ENCODE assay signal across 15 cellular contexts in the genomic region with DNA sequence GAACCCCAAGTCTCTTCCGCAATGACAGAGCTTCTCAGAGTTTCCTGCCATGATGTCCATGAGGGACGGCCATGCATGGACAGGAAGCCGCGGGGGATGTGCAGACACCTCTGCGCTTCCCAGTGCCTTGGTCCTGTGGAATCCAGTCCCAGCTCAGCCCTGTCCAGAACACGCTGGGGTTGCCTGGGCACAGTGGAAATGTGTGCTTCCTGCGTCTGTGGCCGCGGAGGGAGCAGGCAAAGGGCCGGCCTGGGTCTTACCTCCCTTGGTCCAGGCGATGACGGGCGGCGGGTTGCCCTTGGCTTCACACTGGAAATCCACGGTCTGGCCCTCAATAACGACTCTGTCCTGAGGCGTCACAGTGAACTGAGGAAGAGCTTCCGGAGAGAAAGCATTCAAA.
A peak's percentile ranks its signal among the peaks of the same experiment; 100 is the strongest.
DNase-seq lines count a peak whose midpoint lies in the region; ATAC-seq and TF ChIP-seq lines count a peak whose summit lies in the region.
"Had no signal": no experiment of that assay in that cellular context is flagged by ENCODE, and none has a peak within 500 bp of the region (broad histone marks: within the 10 kb centered on the region; RNA-seq: fewer than 3 reads in every experiment).

No MANE protein-coding gene starts in this region.

- H3K4me1 Mint-ChIP-seq in endothelial cell (ENCODE audit: unreplicated experiment), result peaks cover 30% of the 10 kb centered on the region
- H3K4me1 Mint-ChIP-seq in neural crest cell, result peaks cover 23% of the 10 kb centered on the region
- no peaks in the 10 kb centered on the region for H3K4me1 Mint-ChIP-seq in type B pancreatic cell (ENCODE audit: unreplicated experiment)
- no peaks in the 10 kb centered on the region for H3K4me1 Mint-ChIP-seq in activated CD4-positive, alpha-beta T cell treated with anti-CD3 and anti-CD28 coated beads, Interleukin-2, amount 10 ng/mL, durations not matched to agents 24 days and 14 days
- H3K4me1 Mint-ChIP-seq: CD4-positive, alpha-beta memory T cell had no signal

- H3K36me3 Mint-ChIP-seq in endothelial cell (ENCODE audit: low read depth, unreplicated experiment) (peaks cover 72% of the 10 kb centered on the region), neural crest cell (ENCODE audit: low read depth) (peaks cover 40% of the 10 kb centered on the region), type B pancreatic cell (peaks cover 26% of the 10 kb centered on the region)
- no peaks in the 10 kb centered on the region for H3K36me3 Mint-ChIP-seq in activated CD4-positive, alpha-beta T cell treated with anti-CD3 and anti-CD28 coated beads, Interleukin-2, amount 10 ng/mL, durations not matched to agents 24 days and 14 days (ENCODE audit: low read depth)
- H3K36me3 Mint-ChIP-seq: CD4-positive, alpha-beta memory T cell had no signal

- H3K4me1 ChIP-seq in left ventricle myocardium inferior, result no peaks in the 10 kb centered on the region

- DNase-seq in Right ventricle myocardium inferior (ENCODE audit: missing footprints) (peak; percentile 40), left ventricle myocardium inferior (no peak), endothelial cell (ENCODE audit: low spot score) (no peak), neural crest cell (ENCODE audit: low read depth, low spot score) (no peak), type B pancreatic cell (ENCODE audit: extremely low spot score, unreplicated experiment) (peak; percentile 58), NCI-H82 (lab: John Stamatoyannopoulos, UW) (no peak), DMS53 (lab: John Stamatoyannopoulos, UW) (no peak)
- no peak for DNase-seq in activated CD4-positive, alpha-beta T cell treated with anti-CD3 and anti-CD28 coated beads, Interleukin-2, amount 10 ng/mL, durations not matched to agents 24 days and 14 days
- DNase-seq: Calu3; CD4-positive, alpha-beta memory T cell; NCI-H1105; NCI-H1694 treated with DMSO at 0.1 percent for 48 hours; NCI-H526 treated with DMSO at 0.1 percent for 48 hours; PC-3 had no signal

- H3K9me3 Mint-ChIP-seq in endothelial cell (ENCODE audit: unreplicated experiment) (no peaks in the 10 kb centered on the region), neural crest cell (no peaks in the 10 kb centered on the region), type B pancreatic cell (no peaks in the 10 kb centered on the region)
- H3K9me3 Mint-ChIP-seq in activated CD4-positive, alpha-beta T cell treated with anti-CD3 and anti-CD28 coated beads, Interleukin-2, amount 10 ng/mL, durations not matched to agents 24 days and 14 days, result no peaks in the 10 kb centered on the region

- peaks cover 78% of the 10 kb centered on the region for H3K36me3 ChIP-seq in left ventricle myocardium inferior

- H3K27ac Mint-ChIP-seq in endothelial cell (ENCODE audit: unreplicated experiment) (peak overlapping the region; percentile 68), neural crest cell (ENCODE audit: unreplicated experiment) (peak overlapping the region; percentile 79), type B pancreatic cell (no peak overlapping the region)
- H3K27ac Mint-ChIP-seq in activated CD4-positive, alpha-beta T cell treated with anti-CD3 and anti-CD28 coated beads, Interleukin-2, amount 10 ng/mL, durations not matched to agents 24 days and 14 days, result no peak overlapping the region
- H3K27ac Mint-ChIP-seq: CD4-positive, alpha-beta memory T cell had no signal

- H3K27ac ChIP-seq in left ventricle myocardium inferior (replicated peaks), result no peak overlapping the region

- TF ChIP-seq CTCF in left ventricle myocardium inferior (IDR thresholded peaks at IDR 0.05; ENCODE audit: borderline replicate concordance) (no peak), endothelial cell (IDR thresholded peaks at IDR 0.05; ENCODE audit: unreplicated experiment) (no peak), neural crest cell (conservative IDR thresholded peaks at IDR 0.05) (no peak), type B pancreatic cell (conservative IDR thresholded peaks at IDR 0.05) (no peak)

- peaks cover 12% of the 10 kb centered on the region for H3K27me3 ChIP-seq in left ventricle myocardium inferior (ENCODE audit: low read depth)

- H3K27me3 Mint-ChIP-seq in endothelial cell (ENCODE audit: unreplicated experiment), result peaks cover 15% of the 10 kb centered on the region
- H3K27me3 Mint-ChIP-seq in neural crest cell (ENCODE audit: low read depth), result no peaks in the 10 kb centered on the region
- no peaks in the 10 kb centered on the region for H3K27me3 Mint-ChIP-seq in type B pancreatic cell
- H3K27me3 Mint-ChIP-seq in activated CD4-positive, alpha-beta T cell treated with anti-CD3 and anti-CD28 coated beads, Interleukin-2, amount 10 ng/mL, durations not matched to agents 24 days and 14 days, result no peaks in the 10 kb centered on the region

- no peak for ATAC-seq in Right ventricle myocardium inferior
- ATAC-seq: HCT116, PC-3 had no signal

- H3K4me3 Mint-ChIP-seq in endothelial cell (ENCODE audit: unreplicated experiment) (peak overlapping the region; percentile 70), neural crest cell (no peak overlapping the region), type B pancreatic cell (no peak overlapping the region)
- H3K4me3 Mint-ChIP-seq in activated CD4-positive, alpha-beta T cell treated with anti-CD3 and anti-CD28 coated beads, Interleukin-2, amount 10 ng/mL, durations not matched to agents 24 days and 14 days, result no peak overlapping the region
- H3K4me3 Mint-ChIP-seq: CD4-positive, alpha-beta memory T cell had no signal

- peaks cover 2% of the 10 kb centered on the region for H3K9me3 ChIP-seq in left ventricle myocardium inferior (replicated peaks)

- H3K4me3 ChIP-seq in left ventricle myocardium inferior, result no peak overlapping the region

- intact Hi-C loops in Right ventricle myocardium inferior (cut with DNase I) (no loop called here), left ventricle myocardium inferior (cut with micrococcal nuclease) (no loop called here)
- intact Hi-C loops in activated CD4-positive, alpha-beta T cell treated with anti-CD3 and anti-CD28 coated beads, Interleukin-2, amount 10 ng/mL, durations not matched to agents 24 days and 14 days (cut with micrococcal nuclease), result no loop called here

Comparison
In these comparisons a context has a peak if more than half of its experiments do, and no peak if none do; other contexts are left out.
1. DNase-seq: peak in Right ventricle myocardium inferior (single experiment) and type B pancreatic cell (single experiment); none in left ventricle myocardium inferior (single experiment), endothelial cell (single experiment), neural crest cell (single experiment), NCI-H82 (single experiment), DMS53 (single experiment) and activated CD4-positive, alpha-beta T cell treated with anti-CD3 and anti-CD28 coated beads, Interleukin-2, amount 10 ng/mL, durations not matched to agents 24 days and 14 days (single experiment).
2. H3K27ac Mint-ChIP-seq: peak in endothelial cell (single experiment) and neural crest cell (single experiment); none in type B pancreatic cell (single experiment) and activated CD4-positive, alpha-beta T cell treated with anti-CD3 and anti-CD28 coated beads, Interleukin-2, amount 10 ng/mL, durations not matched to agents 24 days and 14 days (single experiment).